In the genomic region with DNA sequence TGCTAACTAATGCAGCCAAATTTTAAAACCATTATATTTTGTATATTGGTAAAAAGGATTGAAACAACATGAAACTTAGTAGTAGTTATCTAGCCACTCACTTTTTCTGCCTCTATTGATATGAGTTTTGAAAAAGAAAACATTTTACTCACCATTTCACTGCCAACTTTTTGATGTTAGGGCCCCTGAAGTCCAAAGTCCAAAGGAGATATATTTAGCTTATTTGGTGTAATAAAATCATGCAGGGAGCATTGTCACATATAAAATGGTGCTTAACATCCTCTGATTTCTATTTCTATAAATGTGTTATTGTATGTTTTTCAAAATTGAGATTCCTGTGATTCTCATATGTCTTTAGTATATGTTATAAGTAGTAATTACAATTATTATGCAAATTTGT, we compare ENCODE assay signal across 28 cellular contexts. TPM values are rescaled to one million over a fixed set of nuclear protein-coding genes. Genes with fewer than 3 reads are reported as not detected.
"Had no signal": no experiment of that assay in that cellular context is flagged by ENCODE, and none has a peak within 500 bp of the region (broad histone marks: within the 10 kb centered on the region; RNA-seq: fewer than 3 reads in every experiment).

No MANE protein-coding gene starts in this region.

- H3K4me1 ChIP-seq: adrenal gland, breast epithelium, SJCRH30 had no signal

- H3K4me3 ChIP-seq: adrenal gland, breast epithelium, MG63, Peyer's patch, SJCRH30 had no signal

- H3K36me3 Mint-ChIP-seq: activated naive CD8-positive, alpha-beta T cell treated with anti-CD3 and anti-CD28 coated beads, Interleukin-2, amount 10 ng/mL, durations not matched to agents 7 days and 5 days had no signal

- H3K27ac ChIP-seq: adrenal gland, breast epithelium, KMS-11, Peyer's patch, RWPE1, SJCRH30 had no signal

- H3K4me1 Mint-ChIP-seq: activated naive CD8-positive, alpha-beta T cell treated with anti-CD3 and anti-CD28 coated beads, Interleukin-2, amount 10 ng/mL, durations not matched to agents 7 days and 5 days had no signal

- H3K9me3 Mint-ChIP-seq: activated naive CD8-positive, alpha-beta T cell treated with anti-CD3 and anti-CD28 coated beads, Interleukin-2, amount 10 ng/mL, durations not matched to agents 7 days and 5 days; T-helper 2 cell treated with Interferon-gamma antibody and Interleukin-4, amounts not matched to agents 5 μg/mL and 100 μg/mL, for 36 hours had no signal

- ATAC-seq: activated CD4-positive, CD25-positive, alpha-beta regulatory T cell treated with anti-CD3 and anti-CD28 coated beads, Interleukin-2, amount 50 U/mL, for 24 hours; activated CD8-positive, alpha-beta T cell treated with anti-CD3 and anti-CD28 coated beads, Interleukin-2, amount 10 ng/mL, durations not matched to agents 7 days and 5 days; SK-N-SH treated with all-trans-retinoic acid at 6 μM for 48 hours had no signal

- H3K9me3 ChIP-seq: adrenal gland, breast epithelium, MG63, Peyer's patch, SJCRH30 had no signal

- H3K9ac ChIP-seq: KMS-11 had no signal

- H3K27me3 ChIP-seq: adrenal gland, breast epithelium, MG63, Peyer's patch, SJCRH30 had no signal

- H3K36me3 ChIP-seq: adrenal gland, breast epithelium, MG63, Peyer's patch, SJCRH30 had no signal

- DNase-seq: activated CD4-positive, alpha-beta T cell treated with anti-CD3 and anti-CD28 coated beads for 4 hours; activated CD4-positive, alpha-beta T cell treated with anti-CD3 and anti-CD28 coated beads, Interleukin-2, amount 50 U/mL, for 4 hours; activated CD8-positive, alpha-beta memory T cell treated with anti-CD3 and anti-CD28 coated beads, Interleukin-2, amount 50 U/mL, for 48 hours; activated CD8-positive, alpha-beta T cell treated with anti-CD3 and anti-CD28 coated beads, Interleukin-2, amount 10 ng/mL, durations not matched to agents 7 days and 5 days; activated naive CD4-positive, alpha-beta T cell treated with anti-CD3 and anti-CD28 coated beads, Interleukin-2, amount 50 U/mL, for 16 hours; activated naive CD8-positive, alpha-beta T cell treated with anti-CD3 and anti-CD28 coated beads, Interleukin-2, amount 10 ng/mL, durations not matched to agents 7 days and 5 days; activated T-cell treated with anti-CD3 and anti-CD28 coated beads, Interleukin-2, amount 50 U/mL, for 1 hour; adrenal gland; anterior cingulate cortex; caudate nucleus; MG63; MV-4-11; NCI-H1092 treated with DMSO at 0.1 percent for 48 hours; NCI-H1436; NCI-H1694 treated with DMSO at 0.1 percent for 48 hours; NCI-H2029 treated with DMSO at 0.1 percent for 48 hours; NCI-H524; Peyer's patch; Right ventricle myocardium superior; SJCRH30; SW 1271 had no signal

- H3K27ac Mint-ChIP-seq: activated CD8-positive, alpha-beta T cell treated with anti-CD3 and anti-CD28 coated beads, Interleukin-2, amount 10 ng/mL, durations not matched to agents 7 days and 5 days; activated naive CD8-positive, alpha-beta T cell treated with anti-CD3 and anti-CD28 coated beads, Interleukin-2, amount 10 ng/mL, durations not matched to agents 7 days and 5 days; T-helper 2 cell treated with Interferon-gamma antibody and Interleukin-4, amounts not matched to agents 5 μg/mL and 100 μg/mL, for 36 hours had no signal

- H3K4me3 Mint-ChIP-seq: activated CD8-positive, alpha-beta T cell treated with anti-CD3 and anti-CD28 coated beads, Interleukin-2, amount 10 ng/mL, durations not matched to agents 7 days and 5 days; activated naive CD8-positive, alpha-beta T cell treated with anti-CD3 and anti-CD28 coated beads, Interleukin-2, amount 10 ng/mL, durations not matched to agents 7 days and 5 days; T-helper 2 cell treated with Interferon-gamma antibody and Interleukin-4, amounts not matched to agents 5 μg/mL and 100 μg/mL, for 36 hours had no signal

- H3K4me2 ChIP-seq: KMS-11 had no signal

RNA-seq across cellular contexts. Expression of a gene that starts 24.5 kb away (rescaled TPM):
- total RNA-seq: activated CD8-positive, alpha-beta T cell treated with anti-CD3 and anti-CD28 coated beads, Interleukin-2, amount 10 ng/mL, durations not matched to agents 7 days and 5 days had no signal

RNA-seq across cellular contexts. Expression of a gene that starts 36.0 kb away (rescaled TPM):
- total RNA-seq: activated CD8-positive, alpha-beta T cell treated with anti-CD3 and anti-CD28 coated beads, Interleukin-2, amount 10 ng/mL, durations not matched to agents 7 days and 5 days; T-helper 1 cell treated with Interleukin-12 subunit alpha and Interleukin-12 subunit beta and Interleukin-4 antibody, amounts not matched to agents 30 ng/mL and 1 ng/mL, for 36 hours had no signal
